ENCODE assay signal across 9 cellular contexts in the genomic region with DNA sequence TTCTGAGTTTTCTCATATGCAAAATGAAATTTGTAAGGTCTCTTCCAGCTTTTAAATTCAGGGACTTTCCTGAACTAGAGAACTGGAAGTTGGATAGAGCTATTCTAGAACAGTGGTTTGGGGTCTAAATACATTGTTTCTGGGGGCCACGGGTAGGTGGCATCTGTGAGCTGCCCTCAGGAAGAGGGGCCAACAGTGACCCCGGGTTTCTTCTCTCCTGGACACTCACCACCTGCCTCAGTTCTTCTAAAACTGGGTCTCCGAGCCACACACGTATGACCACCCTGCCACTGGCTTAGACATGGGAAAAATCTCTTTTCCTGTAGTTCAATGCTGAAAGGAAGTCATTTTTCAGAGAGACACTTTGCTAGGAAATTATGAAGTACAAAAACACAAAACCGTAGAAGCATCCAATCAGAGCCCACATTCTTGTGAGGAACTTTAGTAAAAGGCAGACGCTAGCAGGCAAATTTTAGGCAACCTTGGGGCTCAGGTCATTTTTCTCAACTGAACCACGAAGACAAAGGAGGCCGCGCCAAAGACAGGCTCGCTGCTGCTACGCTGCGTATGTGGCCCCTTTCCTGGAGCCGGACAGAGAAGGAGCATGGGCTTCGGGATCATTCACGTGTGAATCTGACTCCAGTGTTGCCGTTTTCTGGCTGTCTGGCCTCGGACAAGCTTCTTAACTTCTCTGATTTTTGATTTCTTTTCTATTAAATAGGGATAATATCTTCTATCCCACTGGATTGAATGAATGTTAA. TPM values are rescaled to one million over a fixed set of nuclear protein-coding genes. Genes with fewer than 3 reads are reported as not detected.
DNase-seq lines count a peak whose midpoint lies in the region; ATAC-seq and TF ChIP-seq lines count a peak whose summit lies in the region.
"Had no signal": no experiment of that assay in that cellular context is flagged by ENCODE, and none has a peak within 500 bp of the region (broad histone marks: within the 10 kb centered on the region; RNA-seq: fewer than 3 reads in every experiment).

No MANE protein-coding gene starts in this region.

- no peak overlapping the region for H3K4me3 ChIP-seq in adrenal gland
- H3K4me3 ChIP-seq in prostate gland = no peak overlapping the region

- H3K9me3 Mint-ChIP-seq in memory B cell = no peaks in the 10 kb centered on the region
- no peaks in the 10 kb centered on the region for H3K9me3 Mint-ChIP-seq in stimulated activated effector memory CD8-positive, alpha-beta T cell treated with anti-CD3 and anti-CD28 coated beads, Interleukin-12 subunit alpha, Interleukin-12 subunit beta, amount 100 ng/mL, for 72 hours
- H3K9me3 Mint-ChIP-seq: activated T-helper 1 cell treated with anti-CD3 and anti-CD28 coated beads, Interleukin-12 subunit alpha, Interleukin-12 subunit beta, Interleukin-2, Interleukin-4 antibody, amounts not matched to agents 30 ng/mL and 10 ng/mL and 1 ng/mL, durations not matched to agents 14 hours and 24 hours and 36 hours had no signal

- DNase-seq in adrenal gland = peak in 3 of 7 donors; percentile 13 to 17 (median 15)
- no peak for DNase-seq in memory B cell (ENCODE audit: low spot score in 2 of 2)
- no peak for DNase-seq in stimulated activated effector memory CD8-positive, alpha-beta T cell treated with anti-CD3 and anti-CD28 coated beads, Interleukin-12 subunit alpha, Interleukin-12 subunit beta, amount 100 ng/mL, for 72 hours (ENCODE audit: low spot score in 2 of 2)
- DNase-seq in putamen (ENCODE audit: low spot score) = no peak
- no peak for DNase-seq in prostate gland (ENCODE audit: low spot score)

- TF ChIP-seq CTCF in GM12874 (IDR thresholded peaks at IDR 0.05; ENCODE audit: insufficient read depth, low read depth, low read length) = 0 out of 2 replicates have a peak, but pooled peaks have one; percentile 1
- TF ChIP-seq CTCF in adrenal gland (IDR thresholded peaks at IDR 0.05) = no peak
- no peak for TF ChIP-seq CTCF in prostate gland (IDR thresholded peaks at IDR 0.05)

- H3K4me1 Mint-ChIP-seq in memory B cell = peaks cover 13% of the 10 kb centered on the region
- peaks cover 16% of the 10 kb centered on the region for H3K4me1 Mint-ChIP-seq in stimulated activated effector memory CD8-positive, alpha-beta T cell treated with anti-CD3 and anti-CD28 coated beads, Interleukin-12 subunit alpha, Interleukin-12 subunit beta, amount 100 ng/mL, for 72 hours

- peaks cover 8% of the 10 kb centered on the region for H3K27me3 Mint-ChIP-seq in memory B cell

- H3K4me3 Mint-ChIP-seq in memory B cell = peak overlapping the region; percentile 87
- H3K4me3 Mint-ChIP-seq in stimulated activated effector memory CD8-positive, alpha-beta T cell treated with anti-CD3 and anti-CD28 coated beads, Interleukin-12 subunit alpha, Interleukin-12 subunit beta, amount 100 ng/mL, for 72 hours = peak overlapping the region; percentile 61

- 71 to 80% (median 74%) methylated on average over 17 of the region's 17 CpGs for WGBS in adrenal gland, 4 donors
- WGBS in prostate gland = 75% methylated on average over 17 of the region's 17 CpGs

- intact Hi-C loops in adrenal gland (cut with DNase I) = no loop called here
- intact Hi-C loops in prostate gland (cut with DNase I) = no loop called here

- H3K36me3 ChIP-seq in adrenal gland (replicated peaks in 1 of 2) (no peaks in the 10 kb centered on the region), prostate gland (no peaks in the 10 kb centered on the region)

- H3K9me3 ChIP-seq in adrenal gland (replicated peaks in 1 of 3) = no peaks in the 10 kb centered on the region
- no peaks in the 10 kb centered on the region for H3K9me3 ChIP-seq in prostate gland

- TF ChIP-seq POLR2A in adrenal gland (IDR thresholded peaks at IDR 0.05) = no peak
- no peak for TF ChIP-seq POLR2A in prostate gland (IDR thresholded peaks at IDR 0.05)

- H3K27ac ChIP-seq in adrenal gland (peak overlapping the region in 4 of 5 donors; percentile 24 to 86 (median 62)), prostate gland (peak overlapping the region in 1 of 2 donors; percentile 64)

- H3K4me1 ChIP-seq in adrenal gland (replicated peaks in 1 of 2) (peaks cover 6 to 19% of the 10 kb centered on the region in 2 donors), prostate gland (replicated peaks) (no peaks in the 10 kb centered on the region)

- H3K27ac Mint-ChIP-seq in memory B cell = peak overlapping the region; percentile 13
- H3K27ac Mint-ChIP-seq in stimulated activated effector memory CD8-positive, alpha-beta T cell treated with anti-CD3 and anti-CD28 coated beads, Interleukin-12 subunit alpha, Interleukin-12 subunit beta, amount 100 ng/mL, for 72 hours = no peak overlapping the region
- H3K27ac Mint-ChIP-seq: activated T-helper 1 cell treated with anti-CD3 and anti-CD28 coated beads, Interleukin-12 subunit alpha, Interleukin-12 subunit beta, Interleukin-2, Interleukin-4 antibody, amounts not matched to agents 30 ng/mL and 10 ng/mL and 1 ng/mL, durations not matched to agents 14 hours and 24 hours and 36 hours had no signal

- no peaks in the 10 kb centered on the region for H3K36me3 Mint-ChIP-seq in memory B cell
- no peaks in the 10 kb centered on the region for H3K36me3 Mint-ChIP-seq in stimulated activated effector memory CD8-positive, alpha-beta T cell treated with anti-CD3 and anti-CD28 coated beads, Interleukin-12 subunit alpha, Interleukin-12 subunit beta, amount 100 ng/mL, for 72 hours

- no peak for ATAC-seq in memory B cell (ENCODE audit: low read depth)
- no peak for ATAC-seq in stimulated activated effector memory CD8-positive, alpha-beta T cell treated with anti-CD3 and anti-CD28 coated beads, Interleukin-12 subunit alpha, Interleukin-12 subunit beta, amount 100 ng/mL, for 72 hours
- ATAC-seq in HG02973 (IDR thresholded peaks at IDR 0.05; ENCODE audit: unreplicated experiment) = no peak
- ATAC-seq in GM21381 (IDR thresholded peaks at IDR 0.05; ENCODE audit: unreplicated experiment) = no peak

- H3K27me3 ChIP-seq in adrenal gland = no peaks in the 10 kb centered on the region
- H3K27me3 ChIP-seq in prostate gland (replicated peaks; ENCODE audit: insufficient read depth) = no peaks in the 10 kb centered on the region

RNA-seq across cellular contexts. Expression of a gene that starts 50.5 kb away (rescaled TPM):
- total RNA-seq in adrenal gland (1 to 10 TPM; 2.1 to 5.3 (median 3.9) TPM), prostate gland (1 to 10 TPM; 2.0 to 3.2 TPM)
- 1 to 10 TPM in 2 of 3 donors, under 1 TPM in 1; 0.24 to 2.2 (median 1.3) TPM for polyA plus RNA-seq in adrenal gland
- total RNA-seq: activated T-helper 1 cell treated with anti-CD3 and anti-CD28 coated beads, Interleukin-12 subunit alpha, Interleukin-12 subunit beta, Interleukin-2, Interleukin-4 antibody, amounts not matched to agents 30 ng/mL and 10 ng/mL and 1 ng/mL, durations not matched to agents 14 hours and 24 hours and 36 hours had no signal
